20 cellular contexts compared by ENCODE assay signal in genomic region chr18:48390641-48391040, GRCh38. TPM values are rescaled to one million over a fixed set of nuclear protein-coding genes. Genes with fewer than 3 reads are reported as not detected.
DNase-seq lines count a peak whose midpoint lies in the region; ATAC-seq, FAIRE-seq and TF ChIP-seq lines count a peak whose summit lies in the region.
"Had no signal": no experiment of that assay in that cellular context is flagged by ENCODE, and none has a peak within 500 bp of the region (broad histone marks: within the 10 kb centered on the region; RNA-seq: fewer than 3 reads in every experiment).

No MANE protein-coding gene starts in this region.

- H3K9me3 Mint-ChIP-seq in GM23338 (no peaks in the 10 kb centered on the region), astrocyte (ENCODE audit: unreplicated experiment) (peaks cover 9% of the 10 kb centered on the region)
- no peaks in the 10 kb centered on the region for H3K9me3 Mint-ChIP-seq in natural killer cell treated with Interleukin-12 subunit alpha and Interleukin-12 subunit beta and Interleukin-15 and Interleukin-18, amount 100 ng/mL, for 72 hours
- H3K9me3 Mint-ChIP-seq: H9 had no signal

- no peak overlapping the region for H3K4ac ChIP-seq in mesendoderm (ENCODE audit: low read depth, low read length)

- H3K56ac ChIP-seq in mesendoderm (ENCODE audit: low read length): no peak overlapping the region

- DNase-seq in GM23338 (ENCODE audit: low spot score): no peak
- no peak for DNase-seq in astrocyte (ENCODE audit: low read depth)
- peak; percentile 37 for DNase-seq in mesendoderm
- DNase-seq in NCI-H1417 (lab: John Stamatoyannopoulos, UW): no peak
- no peak for DNase-seq in 8988T
- no peak for DNase-seq in NCI-H1694 treated with DMSO at 0.1 percent for 48 hours (lab: John Stamatoyannopoulos, UW)
- DNase-seq in natural killer cell treated with Interleukin-12 subunit alpha and Interleukin-12 subunit beta and Interleukin-15 and Interleukin-18, amount 100 ng/mL, for 72 hours (ENCODE audit: low spot score): no peak
- DNase-seq: C1 segment of cervical spinal cord; Calu3; CD4-positive, alpha-beta memory T cell; COR-L47; DMS153; DND-41; GDM1; GM23248 had no signal

- H3K9me2 ChIP-seq in GM23338 (ENCODE audit: insufficient read depth): no peaks in the 10 kb centered on the region

- H4K20me1 ChIP-seq in GM23338 (replicated peaks; ENCODE audit: insufficient read depth): no peaks in the 10 kb centered on the region; the same call in 1 of the 2 replicates
- H4K20me1 ChIP-seq in astrocyte (ENCODE audit: insufficient read depth, low read length): no peaks in the 10 kb centered on the region

- H2BK5ac ChIP-seq in mesendoderm (ENCODE audit: low read length): no peak overlapping the region

- H3K4me1 ChIP-seq in GM23338 (ENCODE audit: insufficient read depth) (peaks cover 3% of the 10 kb centered on the region; the same call in 1 of the 2 replicates), astrocyte (ENCODE audit: insufficient read depth, low read length) (peaks cover 13% of the 10 kb centered on the region), mesendoderm (ENCODE audit: control insufficient read depth, low read depth, low read length) (no peaks in the 10 kb centered on the region)

- peaks cover 15% of the 10 kb centered on the region for H3K4me1 Mint-ChIP-seq in GM23338
- peaks cover 35% of the 10 kb centered on the region for H3K4me1 Mint-ChIP-seq in astrocyte (ENCODE audit: low read depth, unreplicated experiment)
- H3K4me1 Mint-ChIP-seq in natural killer cell treated with Interleukin-12 subunit alpha and Interleukin-12 subunit beta and Interleukin-15 and Interleukin-18, amount 100 ng/mL, for 72 hours (ENCODE audit: low read depth in 2 of 2): peaks cover 0 to 4% of the 10 kb centered on the region in 2 donors
- H3K4me1 Mint-ChIP-seq: CD4-positive, alpha-beta memory T cell had no signal

- peak; percentile 42; the same call in 1 of the 3 replicates for ATAC-seq in GM23338
- no peak for ATAC-seq in natural killer cell treated with Interleukin-12 subunit alpha and Interleukin-12 subunit beta and Interleukin-15 and Interleukin-18, amount 100 ng/mL, for 72 hours
- ATAC-seq: GM12878, HCT116 had no signal

- no peaks in the 10 kb centered on the region for H3K79me1 ChIP-seq in mesendoderm (ENCODE audit: low read length)

- H3K4me2 ChIP-seq in GM23338 (no peak overlapping the region), astrocyte (ENCODE audit: low read length) (no peak overlapping the region), mesendoderm (ENCODE audit: low read length) (no peak overlapping the region)

- H2AFZ ChIP-seq in GM23338 (no peak overlapping the region), astrocyte (ENCODE audit: low read depth, low read length) (no peak overlapping the region)
- H2AFZ ChIP-seq: GM23248 had no signal

- H3K27me3 Mint-ChIP-seq in GM23338 (ENCODE audit: insufficient read depth, low read depth, poor library complexity): peaks cover 4% of the 10 kb centered on the region
- H3K27me3 Mint-ChIP-seq in astrocyte (ENCODE audit: low read depth, unreplicated experiment): peaks cover 16% of the 10 kb centered on the region
- H3K27me3 Mint-ChIP-seq in natural killer cell treated with Interleukin-12 subunit alpha and Interleukin-12 subunit beta and Interleukin-15 and Interleukin-18, amount 100 ng/mL, for 72 hours: peaks cover 49 to 71% of the 10 kb centered on the region in 2 donors

- H3K4me3 Mint-ChIP-seq in GM23338 (no peak overlapping the region), astrocyte (ENCODE audit: unreplicated experiment) (no peak overlapping the region)
- no peak overlapping the region for H3K4me3 Mint-ChIP-seq in natural killer cell treated with Interleukin-12 subunit alpha and Interleukin-12 subunit beta and Interleukin-15 and Interleukin-18, amount 100 ng/mL, for 72 hours
- H3K4me3 Mint-ChIP-seq: CD4-positive, alpha-beta memory T cell; H9 had no signal

- no peak overlapping the region for H3K18ac ChIP-seq in mesendoderm (ENCODE audit: low read length)

- TF ChIP-seq CTCF in GM23338 (conservative IDR thresholded peaks at IDR 0.05; ENCODE audit: low read depth in 2 of 2) (no peak), astrocyte (IDR thresholded peaks at IDR 0.05; ENCODE audit: insufficient read depth, low read depth, low read length) (no peak)

- no peak overlapping the region for H2BK15ac ChIP-seq in mesendoderm (replicated peaks; ENCODE audit: low read depth)

- H3K79me2 ChIP-seq in GM23338 (replicated peaks; ENCODE audit: insufficient read depth): no peaks in the 10 kb centered on the region
- no peaks in the 10 kb centered on the region for H3K79me2 ChIP-seq in astrocyte (ENCODE audit: insufficient read depth, low read length)
- no peaks in the 10 kb centered on the region for H3K79me2 ChIP-seq in mesendoderm (ENCODE audit: control insufficient read depth, insufficient read depth, low read length)

- H3K27ac ChIP-seq in GM23338 (ENCODE audit: low read depth) (no peak overlapping the region), astrocyte (ENCODE audit: low read depth, low read length) (no peak overlapping the region), mesendoderm (ENCODE audit: low read depth, low read length) (no peak overlapping the region)
- H3K27ac ChIP-seq: GM23248 had no signal

- H3K27ac Mint-ChIP-seq in GM23338 (no peak overlapping the region), astrocyte (ENCODE audit: unreplicated experiment) (peak overlapping the region; percentile 7)
- no peak overlapping the region for H3K27ac Mint-ChIP-seq in natural killer cell treated with Interleukin-12 subunit alpha and Interleukin-12 subunit beta and Interleukin-15 and Interleukin-18, amount 100 ng/mL, for 72 hours
- H3K27ac Mint-ChIP-seq: CD4-positive, alpha-beta memory T cell; H9 had no signal

- H3K36me3 ChIP-seq in GM23338 (ENCODE audit: insufficient read depth): no peaks in the 10 kb centered on the region
- no peaks in the 10 kb centered on the region for H3K36me3 ChIP-seq in astrocyte (ENCODE audit: insufficient read depth, low read length)
- no peaks in the 10 kb centered on the region for H3K36me3 ChIP-seq in mesendoderm (ENCODE audit: control insufficient read depth, insufficient read depth, low read length)

- H3K4me3 ChIP-seq in GM23338 (no peak overlapping the region), astrocyte (ENCODE audit: insufficient read depth, low read depth, low read length) (no peak overlapping the region), mesendoderm (ENCODE audit: low read length) (no peak overlapping the region)
- H3K4me3 ChIP-seq: GM12878, GM23248 had no signal

- no peak for FAIRE-seq in astrocyte (lab: Jason Lieb, UNC)
- FAIRE-seq: GM12878, GM19239 had no signal

- no peaks in the 10 kb centered on the region for H3K9me3 ChIP-seq in astrocyte (ENCODE audit: insufficient read depth, low read depth, low read length)

- H3K9ac ChIP-seq in astrocyte (ENCODE audit: low read length) (no peak overlapping the region), mesendoderm (ENCODE audit: low read length) (no peak overlapping the region)
- H3K9ac ChIP-seq: GM23248 had no signal

- no peak overlapping the region for H4K5ac ChIP-seq in mesendoderm (ENCODE audit: low read length)

- H4K8ac ChIP-seq in mesendoderm (ENCODE audit: low read depth, low read length): no peak overlapping the region

- H3K27me3 ChIP-seq in GM23338 (ENCODE audit: insufficient read depth) (no peaks in the 10 kb centered on the region), astrocyte (ENCODE audit: insufficient read depth, low read length) (peaks cover 17% of the 10 kb centered on the region), mesendoderm (ENCODE audit: insufficient read depth, low read length, poor library complexity) (no peaks in the 10 kb centered on the region)

- no peaks in the 10 kb centered on the region for H3K36me3 Mint-ChIP-seq in GM23338 (ENCODE audit: low read depth)
- no peaks in the 10 kb centered on the region for H3K36me3 Mint-ChIP-seq in astrocyte (ENCODE audit: low read depth, unreplicated experiment)
- H3K36me3 Mint-ChIP-seq in natural killer cell treated with Interleukin-12 subunit alpha and Interleukin-12 subunit beta and Interleukin-15 and Interleukin-18, amount 100 ng/mL, for 72 hours: no peaks in the 10 kb centered on the region
- H3K36me3 Mint-ChIP-seq: CD4-positive, alpha-beta memory T cell had no signal

- H2AK5ac ChIP-seq in mesendoderm (ENCODE audit: low read length): no peak overlapping the region

- H2BK120ac ChIP-seq in mesendoderm (ENCODE audit: low read depth, low read length): no peak overlapping the region

- no peaks in the 10 kb centered on the region for H3F3A ChIP-seq in GM23338 (replicated peaks; ENCODE audit: low read depth)

- no peak overlapping the region for H3K23ac ChIP-seq in mesendoderm (ENCODE audit: low read length)

- WGBS in mesendoderm (ENCODE audit: extremely low coverage, insufficient coverage, low lambda C conversion rate): no CpG with 5 or more reads among the region's 5 CpGs

TF ChIP-seq in GM23338, 12 proteins besides CTCF, POLR2A, EP300 and RAD21 (continues in another document):
- TF ChIP-seq ZNF114 (CRISPR knock-in tag; IDR thresholded peaks at IDR 0.05) (no peak), CREB1 (CRISPR knock-in tag; IDR thresholded peaks at IDR 0.05; ENCODE audit: low read depth) (no peak), POLR2AphosphoS5 (IDR thresholded peaks at IDR 0.05; ENCODE audit: low read depth) (no peak), ZNF331 (CRISPR knock-in tag; IDR thresholded peaks at IDR 0.05; ENCODE audit: low read depth) (no peak), NANOG (IDR thresholded peaks at IDR 0.05; ENCODE audit: borderline replicate concordance) (no peak), JUNB (IDR thresholded peaks at IDR 0.05; ENCODE audit: unreplicated experiment) (no peak), STAT1 (IDR thresholded peaks at IDR 0.05; ENCODE audit: unreplicated experiment) (no peak), ETS1 (IDR thresholded peaks at IDR 0.05) (no peak), EZH2 (IDR thresholded peaks at IDR 0.05; ENCODE audit: low read depth, unreplicated experiment) (no peak)

RNA-seq across cellular contexts. Expression of gene ZBTB7C, which starts 18.5 kb away (rescaled TPM):
- total RNA-seq in GM23338 (2014; rRNA removed; shearing (Covaris generic)): 0.14 and 0.47 TPM in 2 replicates
- 0.03 TPM in 1 of 2 replicates, not detected in the other for polyA plus RNA-seq in GM23338 (2016; fragmentation: Nextera tagmentation; extraction: Ambion mirVana)
- 1.0 and 1.4 TPM in 2 replicates for total RNA-seq in astrocyte
- polyA plus RNA-seq in mesendoderm (2013, experiment 1 of 2): 0.22 TPM
- polyA plus RNA-seq in mesendoderm (2013, experiment 2 of 2): 0.14 TPM
- total RNA-seq in natural killer cell treated with Interleukin-12 subunit alpha and Interleukin-12 subunit beta and Interleukin-15 and Interleukin-18, amount 100 ng/mL, for 72 hours: not detected
- total RNA-seq: Calu3; CD4-positive, alpha-beta memory T cell; GM23248 had no signal
- polyA plus RNA-seq: BJ, GM23248 had no signal
